1 cellular context compared by ENCODE assay signal in the genomic region with DNA sequence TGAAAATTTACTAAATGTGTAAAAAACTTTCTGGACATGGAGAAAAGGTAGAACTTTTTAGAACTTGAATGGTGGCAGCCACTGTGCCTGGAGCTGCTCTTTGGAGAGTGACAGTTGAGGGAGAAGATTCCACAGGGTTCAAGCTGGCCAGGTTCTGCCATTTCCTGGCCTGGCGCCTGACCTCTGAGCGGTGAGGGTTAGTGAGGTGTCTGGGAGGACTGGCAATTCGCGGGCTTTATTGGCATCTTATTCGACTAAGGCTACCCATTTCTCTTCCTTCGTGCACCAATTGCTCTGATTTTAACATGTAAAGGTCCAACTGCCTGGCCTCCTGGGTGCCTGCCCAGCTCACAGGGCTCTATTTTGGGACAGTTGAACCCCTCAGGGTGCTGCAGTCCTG.
TF ChIP-seq lines count a peak whose summit lies in the region.

No MANE protein-coding gene starts in this region.

TF ChIP-seq in K562, 482 proteins besides CTCF, POLR2A, EP300 and RAD21 (continued from another document):
- TF ChIP-seq, protein P1, sequence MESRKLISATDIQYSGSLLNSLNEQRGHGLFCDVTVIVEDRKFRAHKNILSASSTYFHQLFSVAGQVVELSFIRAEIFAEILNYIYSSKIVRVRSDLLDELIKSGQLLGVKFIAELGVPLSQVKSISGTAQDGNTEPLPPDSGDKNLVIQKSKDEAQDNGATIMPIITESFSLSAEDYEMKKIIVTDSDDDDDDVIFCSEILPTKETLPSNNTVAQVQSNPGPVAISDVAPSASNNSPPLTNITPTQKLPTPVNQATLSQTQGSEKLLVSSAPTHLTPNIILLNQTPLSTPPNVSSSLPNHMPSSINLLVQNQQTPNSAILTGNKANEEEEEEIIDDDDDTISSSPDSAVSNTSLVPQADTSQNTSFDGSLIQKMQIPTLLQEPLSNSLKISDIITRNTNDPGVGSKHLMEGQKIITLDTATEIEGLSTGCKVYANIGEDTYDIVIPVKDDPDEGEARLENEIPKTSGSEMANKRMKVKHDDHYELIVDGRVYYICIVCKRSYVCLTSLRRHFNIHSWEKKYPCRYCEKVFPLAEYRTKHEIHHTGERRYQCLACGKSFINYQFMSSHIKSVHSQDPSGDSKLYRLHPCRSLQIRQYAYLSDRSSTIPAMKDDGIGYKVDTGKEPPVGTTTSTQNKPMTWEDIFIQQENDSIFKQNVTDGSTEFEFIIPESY (CRISPR knock-in tag; IDR thresholded peaks at IDR 0.05): peak; percentile 85
- TF ChIP-seq RBFOX2 (IDR thresholded peaks at IDR 0.05; ENCODE audit: low read depth, low read length) (peak; percentile 65; the same call in 1 of the 2 replicates), ZNF444 (CRISPR knock-in tag; IDR thresholded peaks at IDR 0.05) (no peak), RBM14 (IDR thresholded peaks at IDR 0.05; ENCODE audit: borderline replicate concordance, insufficient read depth, low read depth, low read length) (no peak), ZFX (CRISPR knock-in tag; IDR thresholded peaks at IDR 0.05) (peak; percentile 17; the same call in 1 of the 2 replicates), NR2C2 (CRISPR knock-in tag; IDR thresholded peaks at IDR 0.05) (no peak), NR2C2 (tag; IDR thresholded peaks at IDR 0.05) (peak; percentile 32; the same call in 1 of the 2 replicates), POLR2G (IDR thresholded peaks at IDR 0.05; ENCODE audit: low read depth, low read length) (0 out of 2 replicates have a peak, but pooled peaks have one; percentile 25), LEF1 (IDR thresholded peaks at IDR 0.05) (no peak), TGIF2 (CRISPR knock-in tag; IDR thresholded peaks at IDR 0.05) (no peak)
- TF ChIP-seq, protein P2, sequence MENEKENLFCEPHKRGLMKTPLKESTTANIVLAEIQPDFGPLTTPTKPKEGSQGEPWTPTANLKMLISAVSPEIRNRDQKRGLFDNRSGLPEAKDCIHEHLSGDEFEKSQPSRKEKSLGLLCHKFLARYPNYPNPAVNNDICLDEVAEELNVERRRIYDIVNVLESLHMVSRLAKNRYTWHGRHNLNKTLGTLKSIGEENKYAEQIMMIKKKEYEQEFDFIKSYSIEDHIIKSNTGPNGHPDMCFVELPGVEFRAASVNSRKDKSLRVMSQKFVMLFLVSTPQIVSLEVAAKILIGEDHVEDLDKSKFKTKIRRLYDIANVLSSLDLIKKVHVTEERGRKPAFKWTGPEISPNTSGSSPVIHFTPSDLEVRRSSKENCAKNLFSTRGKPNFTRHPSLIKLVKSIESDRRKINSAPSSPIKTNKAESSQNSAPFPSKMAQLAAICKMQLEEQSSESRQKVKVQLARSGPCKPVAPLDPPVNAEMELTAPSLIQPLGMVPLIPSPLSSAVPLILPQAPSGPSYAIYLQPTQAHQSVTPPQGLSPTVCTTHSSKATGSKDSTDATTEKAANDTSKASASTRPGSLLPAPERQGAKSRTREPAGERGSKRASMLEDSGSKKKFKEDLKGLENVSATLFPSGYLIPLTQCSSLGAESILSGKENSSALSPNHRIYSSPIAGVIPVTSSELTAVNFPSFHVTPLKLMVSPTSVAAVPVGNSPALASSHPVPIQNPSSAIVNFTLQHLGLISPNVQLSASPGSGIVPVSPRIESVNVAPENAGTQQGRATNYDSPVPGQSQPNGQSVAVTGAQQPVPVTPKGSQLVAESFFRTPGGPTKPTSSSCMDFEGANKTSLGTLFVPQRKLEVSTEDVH (IDR thresholded peaks at IDR 0.05; ENCODE audit: low read depth, partially characterized antibody): no peak
- TF ChIP-seq, protein P3, sequence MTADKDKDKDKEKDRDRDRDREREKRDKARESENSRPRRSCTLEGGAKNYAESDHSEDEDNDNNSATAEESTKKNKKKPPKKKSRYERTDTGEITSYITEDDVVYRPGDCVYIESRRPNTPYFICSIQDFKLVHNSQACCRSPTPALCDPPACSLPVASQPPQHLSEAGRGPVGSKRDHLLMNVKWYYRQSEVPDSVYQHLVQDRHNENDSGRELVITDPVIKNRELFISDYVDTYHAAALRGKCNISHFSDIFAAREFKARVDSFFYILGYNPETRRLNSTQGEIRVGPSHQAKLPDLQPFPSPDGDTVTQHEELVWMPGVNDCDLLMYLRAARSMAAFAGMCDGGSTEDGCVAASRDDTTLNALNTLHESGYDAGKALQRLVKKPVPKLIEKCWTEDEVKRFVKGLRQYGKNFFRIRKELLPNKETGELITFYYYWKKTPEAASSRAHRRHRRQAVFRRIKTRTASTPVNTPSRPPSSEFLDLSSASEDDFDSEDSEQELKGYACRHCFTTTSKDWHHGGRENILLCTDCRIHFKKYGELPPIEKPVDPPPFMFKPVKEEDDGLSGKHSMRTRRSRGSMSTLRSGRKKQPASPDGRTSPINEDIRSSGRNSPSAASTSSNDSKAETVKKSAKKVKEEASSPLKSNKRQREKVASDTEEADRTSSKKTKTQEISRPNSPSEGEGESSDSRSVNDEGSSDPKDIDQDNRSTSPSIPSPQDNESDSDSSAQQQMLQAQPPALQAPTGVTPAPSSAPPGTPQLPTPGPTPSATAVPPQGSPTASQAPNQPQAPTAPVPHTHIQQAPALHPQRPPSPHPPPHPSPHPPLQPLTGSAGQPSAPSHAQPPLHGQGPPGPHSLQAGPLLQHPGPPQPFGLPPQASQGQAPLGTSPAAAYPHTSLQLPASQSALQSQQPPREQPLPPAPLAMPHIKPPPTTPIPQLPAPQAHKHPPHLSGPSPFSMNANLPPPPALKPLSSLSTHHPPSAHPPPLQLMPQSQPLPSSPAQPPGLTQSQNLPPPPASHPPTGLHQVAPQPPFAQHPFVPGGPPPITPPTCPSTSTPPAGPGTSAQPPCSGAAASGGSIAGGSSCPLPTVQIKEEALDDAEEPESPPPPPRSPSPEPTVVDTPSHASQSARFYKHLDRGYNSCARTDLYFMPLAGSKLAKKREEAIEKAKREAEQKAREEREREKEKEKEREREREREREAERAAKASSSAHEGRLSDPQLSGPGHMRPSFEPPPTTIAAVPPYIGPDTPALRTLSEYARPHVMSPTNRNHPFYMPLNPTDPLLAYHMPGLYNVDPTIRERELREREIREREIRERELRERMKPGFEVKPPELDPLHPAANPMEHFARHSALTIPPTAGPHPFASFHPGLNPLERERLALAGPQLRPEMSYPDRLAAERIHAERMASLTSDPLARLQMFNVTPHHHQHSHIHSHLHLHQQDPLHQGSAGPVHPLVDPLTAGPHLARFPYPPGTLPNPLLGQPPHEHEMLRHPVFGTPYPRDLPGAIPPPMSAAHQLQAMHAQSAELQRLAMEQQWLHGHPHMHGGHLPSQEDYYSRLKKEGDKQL (CRISPR knock-in tag; IDR thresholded peaks at IDR 0.05; ENCODE audit: borderline replicate concordance): no peak
- TF ChIP-seq, protein P4, sequence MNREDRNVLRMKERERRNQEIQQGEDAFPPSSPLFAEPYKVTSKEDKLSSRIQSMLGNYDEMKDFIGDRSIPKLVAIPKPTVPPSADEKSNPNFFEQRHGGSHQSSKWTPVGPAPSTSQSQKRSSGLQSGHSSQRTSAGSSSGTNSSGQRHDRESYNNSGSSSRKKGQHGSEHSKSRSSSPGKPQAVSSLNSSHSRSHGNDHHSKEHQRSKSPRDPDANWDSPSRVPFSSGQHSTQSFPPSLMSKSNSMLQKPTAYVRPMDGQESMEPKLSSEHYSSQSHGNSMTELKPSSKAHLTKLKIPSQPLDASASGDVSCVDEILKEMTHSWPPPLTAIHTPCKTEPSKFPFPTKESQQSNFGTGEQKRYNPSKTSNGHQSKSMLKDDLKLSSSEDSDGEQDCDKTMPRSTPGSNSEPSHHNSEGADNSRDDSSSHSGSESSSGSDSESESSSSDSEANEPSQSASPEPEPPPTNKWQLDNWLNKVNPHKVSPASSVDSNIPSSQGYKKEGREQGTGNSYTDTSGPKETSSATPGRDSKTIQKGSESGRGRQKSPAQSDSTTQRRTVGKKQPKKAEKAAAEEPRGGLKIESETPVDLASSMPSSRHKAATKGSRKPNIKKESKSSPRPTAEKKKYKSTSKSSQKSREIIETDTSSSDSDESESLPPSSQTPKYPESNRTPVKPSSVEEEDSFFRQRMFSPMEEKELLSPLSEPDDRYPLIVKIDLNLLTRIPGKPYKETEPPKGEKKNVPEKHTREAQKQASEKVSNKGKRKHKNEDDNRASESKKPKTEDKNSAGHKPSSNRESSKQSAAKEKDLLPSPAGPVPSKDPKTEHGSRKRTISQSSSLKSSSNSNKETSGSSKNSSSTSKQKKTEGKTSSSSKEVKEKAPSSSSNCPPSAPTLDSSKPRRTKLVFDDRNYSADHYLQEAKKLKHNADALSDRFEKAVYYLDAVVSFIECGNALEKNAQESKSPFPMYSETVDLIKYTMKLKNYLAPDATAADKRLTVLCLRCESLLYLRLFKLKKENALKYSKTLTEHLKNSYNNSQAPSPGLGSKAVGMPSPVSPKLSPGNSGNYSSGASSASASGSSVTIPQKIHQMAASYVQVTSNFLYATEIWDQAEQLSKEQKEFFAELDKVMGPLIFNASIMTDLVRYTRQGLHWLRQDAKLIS (CRISPR knock-in tag; IDR thresholded peaks at IDR 0.05): no peak
